14 cellular contexts compared by ENCODE assay signal in the genomic region with DNA sequence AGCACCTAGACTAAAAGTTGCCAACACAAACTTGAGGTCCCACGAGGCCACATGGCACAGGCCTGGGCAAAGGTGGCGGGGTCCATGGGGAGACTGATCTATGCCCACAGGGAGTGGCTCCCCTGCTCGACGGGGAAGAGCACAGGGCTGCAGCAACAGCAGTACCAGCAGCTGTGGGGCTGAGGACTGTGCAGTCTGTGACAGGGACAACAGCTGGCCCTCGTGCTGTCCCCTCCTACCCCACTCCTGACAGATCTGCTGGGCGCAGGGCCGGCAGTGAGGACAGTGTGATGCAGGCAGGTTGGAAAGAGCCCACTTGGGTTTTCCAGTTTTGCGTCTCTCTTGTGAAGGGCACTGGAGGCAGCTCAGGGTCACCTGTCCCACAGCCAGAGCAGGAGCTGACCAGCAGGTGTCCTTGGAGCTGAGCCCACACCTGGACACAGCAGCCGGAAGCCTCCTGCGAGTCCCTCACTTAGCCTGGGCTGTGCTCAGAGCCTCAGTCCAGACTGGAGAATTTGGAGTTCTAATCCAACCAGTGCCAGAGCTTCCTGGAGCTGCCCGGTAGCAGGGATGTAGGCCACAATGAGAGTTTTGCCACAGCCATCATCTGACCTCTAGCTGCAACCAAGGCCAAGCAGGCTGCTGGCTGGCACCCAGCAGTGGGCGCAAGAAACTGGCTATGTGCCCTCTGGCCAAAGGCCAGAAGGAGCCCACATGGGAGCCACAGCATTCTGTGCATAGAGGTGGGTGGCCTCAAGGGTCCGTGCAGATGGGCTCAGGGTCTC. TPM values are rescaled to one million over a fixed set of nuclear protein-coding genes. Genes with fewer than 3 reads are reported as not detected.
A peak's percentile ranks its signal among the peaks of the same experiment; 100 is the strongest.
DNase-seq lines count a peak whose midpoint lies in the region; ATAC-seq and TF ChIP-seq lines count a peak whose summit lies in the region.
"Had no signal": no experiment of that assay in that cellular context is flagged by ENCODE, and none has a peak within 500 bp of the region (broad histone marks: within the 10 kb centered on the region; RNA-seq: fewer than 3 reads in every experiment).

No MANE protein-coding gene starts in this region.

- intact Hi-C loops in right cardiac atrium (cut with DNase I), result no loop called here

- H3K9me3 Mint-ChIP-seq in brain, result no peaks in the 10 kb centered on the region
- H3K9me3 Mint-ChIP-seq in osteocyte (ENCODE audit: unreplicated experiment), result no peaks in the 10 kb centered on the region
- H3K9me3 Mint-ChIP-seq: CD8-positive, alpha-beta memory T cell; type B pancreatic cell had no signal

- H4K20me1 ChIP-seq in osteoblast (ENCODE audit: insufficient read depth, low read length), result peaks cover 23% of the 10 kb centered on the region

- no peak overlapping the region for H3K4me2 ChIP-seq in osteoblast (ENCODE audit: insufficient read depth, low read length)

- peak overlapping the region; percentile 25 for H3K27ac ChIP-seq in right cardiac atrium (ENCODE audit: low read length)
- peak overlapping the region in 1 of 2 donors; percentile 15 for H3K27ac ChIP-seq in right atrium auricular region
- H3K27ac ChIP-seq in osteoblast (ENCODE audit: low read depth, low read length), result no peak overlapping the region
- H3K27ac ChIP-seq: foreskin keratinocyte had no signal

- TF ChIP-seq CTCF in right atrium auricular region (IDR thresholded peaks at IDR 0.05), result no peak
- TF ChIP-seq CTCF in brain (conservative IDR thresholded peaks at IDR 0.05), result no peak
- no peak for TF ChIP-seq CTCF in osteoblast (IDR thresholded peaks at IDR 0.05; ENCODE audit: extremely low read depth, low read depth, low read length)
- no peak for TF ChIP-seq CTCF in foreskin fibroblast (IDR thresholded peaks at IDR 0.05; ENCODE audit: low read depth, low read length)
- no peak for TF ChIP-seq CTCF in osteocyte (IDR thresholded peaks at IDR 0.05)

- H3K9me3 ChIP-seq in right cardiac atrium (ENCODE audit: control insufficient read depth, low read length) (no peaks in the 10 kb centered on the region), right atrium auricular region (no peaks in the 10 kb centered on the region), osteoblast (ENCODE audit: low read depth, low read length) (no peaks in the 10 kb centered on the region)
- H3K9me3 ChIP-seq: HAP-1 had no signal

- H2AFZ ChIP-seq in osteoblast (ENCODE audit: low read length), result no peak overlapping the region

- H3K4me1 Mint-ChIP-seq in brain (peaks cover 21% of the 10 kb centered on the region), osteocyte (ENCODE audit: unreplicated experiment) (peaks cover 32% of the 10 kb centered on the region)

- ATAC-seq in right cardiac atrium (no peak), GM21825 (IDR thresholded peaks at IDR 0.05; ENCODE audit: unreplicated experiment) (no peak)
- ATAC-seq: foreskin keratinocyte had no signal

- peaks cover 24% of the 10 kb centered on the region for H3K36me3 Mint-ChIP-seq in brain
- peaks cover 30% of the 10 kb centered on the region for H3K36me3 Mint-ChIP-seq in osteocyte (ENCODE audit: unreplicated experiment)

- peak overlapping the region in 4 of 5 experiments; percentile 51 to 90 (median 77) for H3K27ac Mint-ChIP-seq in brain
- H3K27ac Mint-ChIP-seq in osteocyte (ENCODE audit: unreplicated experiment), result no peak overlapping the region
- H3K27ac Mint-ChIP-seq: type B pancreatic cell had no signal

- H3K36me3 ChIP-seq in right atrium auricular region (peaks cover 28% of the 10 kb centered on the region), osteoblast (ENCODE audit: insufficient read depth, low read length) (peaks cover 31% of the 10 kb centered on the region)

- no peak overlapping the region for H3K4me3 Mint-ChIP-seq in brain
- H3K4me3 Mint-ChIP-seq in osteocyte (ENCODE audit: unreplicated experiment), result no peak overlapping the region

- H3K4me3 ChIP-seq in right cardiac atrium (ENCODE audit: low read length) (no peak overlapping the region), right atrium auricular region (no peak overlapping the region), osteoblast (ENCODE audit: insufficient read depth, low read length) (no peak overlapping the region), foreskin fibroblast (ENCODE audit: low read depth in 1 of 2, low read length in 2 of 2) (no peak overlapping the region)
- H3K4me3 ChIP-seq: HAP-1 had no signal

- H3K4me1 ChIP-seq in right cardiac atrium (ENCODE audit: control insufficient read depth, insufficient read depth, low read length), result no peaks in the 10 kb centered on the region
- peaks cover 0 to 20% of the 10 kb centered on the region in 2 donors for H3K4me1 ChIP-seq in right atrium auricular region
- H3K4me1 ChIP-seq in osteoblast (ENCODE audit: insufficient read depth, low read length), result peaks cover 7% of the 10 kb centered on the region
- H3K4me1 ChIP-seq: foreskin keratinocyte had no signal

- H3K27me3 ChIP-seq in right cardiac atrium (ENCODE audit: control insufficient read depth, insufficient read depth) (no peaks in the 10 kb centered on the region), right atrium auricular region (no peaks in the 10 kb centered on the region), osteoblast (ENCODE audit: insufficient read depth, low read length) (no peaks in the 10 kb centered on the region)
- H3K27me3 ChIP-seq: foreskin keratinocyte had no signal

- 47% methylated on average over 13 of the region's 13 CpGs for WGBS in right cardiac atrium

- peaks cover 4% of the 10 kb centered on the region for H3K27me3 Mint-ChIP-seq in brain
- H3K27me3 Mint-ChIP-seq in osteocyte (ENCODE audit: unreplicated experiment), result no peaks in the 10 kb centered on the region
- H3K27me3 Mint-ChIP-seq: type B pancreatic cell had no signal

- DNase-seq in right cardiac atrium (peak in 1 of 3 donors; percentile 72), right atrium auricular region (ENCODE audit: low spot score) (no peak), osteoblast (ENCODE audit: insufficient read length, low spot score, missing footprints) (peak; percentile 71), AG20443 (ENCODE audit: low spot score) (no peak), foreskin fibroblast (no peak), osteocyte (ENCODE audit: extremely low spot score, unreplicated experiment) (no peak)
- DNase-seq: activated gamma-delta T cell treated with Interleukin-2 at 50 U/mL for 16 hours; CD8-positive, alpha-beta memory T cell; NCI-H2227 treated with DMSO at 0.1 percent for 48 hours had no signal

- peaks cover 7% of the 10 kb centered on the region for H3K79me2 ChIP-seq in osteoblast (ENCODE audit: insufficient read depth, low read length)

RNA-seq across cellular contexts. Expression of gene GAS2L1, which starts 3.6 kb away (rescaled TPM):
- total RNA-seq in right cardiac atrium, result 10 to 100 TPM; 17.1 to 25.7 (median 22.6) TPM
- 16.9 TPM for polyA plus RNA-seq in right cardiac atrium
- total RNA-seq in right atrium auricular region, result 10 to 100 TPM; 19.4 to 28.0 TPM
- polyA plus RNA-seq in brain (ENCODE audit: insufficient read depth, low read depth, low replicate concordance), result 20.4 TPM
- 11.6 and 13.0 TPM in 2 replicates for total RNA-seq in osteoblast
- 21.6 and 22.3 TPM in 2 replicates for total RNA-seq in osteocyte

RNA-seq across cellular contexts. Expression of gene RASL10A, which starts 12.6 kb away (rescaled TPM):
- total RNA-seq in right cardiac atrium, result 1 to 10 TPM; 1.1 to 2.9 (median 1.6) TPM
- 1.2 TPM for polyA plus RNA-seq in right cardiac atrium
- 1 to 10 TPM; 1.1 to 1.8 TPM for total RNA-seq in right atrium auricular region
- polyA plus RNA-seq in brain (ENCODE audit: insufficient read depth, low read depth, low replicate concordance), result 6.5 TPM
- total RNA-seq in osteoblast, result not detected in 2 replicates
- total RNA-seq in osteocyte, result not detected in 2 replicates
- total RNA-seq: CD8-positive, alpha-beta memory T cell; foreskin keratinocyte had no signal
- polyA plus RNA-seq: CD8-positive, alpha-beta memory T cell; foreskin keratinocyte had no signal

RNA-seq across cellular contexts. Expression of gene EWSR1, which starts 34.8 kb away (rescaled TPM):
- 100 to 1,000 TPM; 136 to 162 (median 151) TPM for total RNA-seq in right cardiac atrium
- 119 TPM for polyA plus RNA-seq in right cardiac atrium
- 100 to 1,000 TPM; 153 to 179 TPM for total RNA-seq in right atrium auricular region
- polyA plus RNA-seq in brain (ENCODE audit: insufficient read depth, low read depth, low replicate concordance), result 173 TPM
- total RNA-seq in osteoblast, result 139 and 148 TPM in 2 replicates
- 218 and 228 TPM in 2 replicates for total RNA-seq in osteocyte

RNA-seq across cellular contexts. Expression of gene RHBDD3, which starts 35.1 kb away (rescaled TPM):
- 10 to 100 TPM; 16.8 to 19.3 (median 17.8) TPM for total RNA-seq in right cardiac atrium
- polyA plus RNA-seq in right cardiac atrium, result 20.8 TPM
- 10 to 100 TPM; 16.5 to 23.4 TPM for total RNA-seq in right atrium auricular region
- 20.4 TPM for polyA plus RNA-seq in brain (ENCODE audit: insufficient read depth, low read depth, low replicate concordance)
- 25.0 and 32.7 TPM in 2 replicates for total RNA-seq in osteoblast
- 41.0 and 45.8 TPM in 2 replicates for total RNA-seq in osteocyte
